ENCODE assay signal across 1 cellular context in the genomic region with DNA sequence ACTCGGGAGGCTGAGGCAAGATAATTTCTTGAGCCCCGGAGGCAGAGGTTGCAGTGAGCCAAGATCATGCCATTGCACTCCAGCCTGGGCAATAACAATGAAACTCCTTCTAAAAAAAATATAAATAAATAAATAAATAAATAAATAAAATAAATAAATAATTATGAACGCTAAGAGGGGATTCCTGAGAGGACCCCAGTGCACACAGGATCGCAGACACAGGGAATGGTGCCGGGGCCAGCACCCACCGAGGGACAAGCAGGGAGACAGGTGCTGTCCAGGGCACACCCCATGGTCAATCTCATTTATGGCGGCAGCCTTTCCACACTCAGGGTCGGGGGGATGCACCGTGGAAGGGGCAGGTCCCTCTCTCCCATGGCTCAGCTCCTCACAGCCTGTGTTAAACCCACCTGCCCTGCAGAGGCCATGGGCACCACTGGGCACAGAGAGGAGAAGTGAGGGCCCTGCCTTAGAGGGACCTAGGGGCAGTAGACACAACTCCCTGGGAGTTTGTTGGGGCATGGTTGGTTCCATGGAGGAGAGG.
TF ChIP-seq lines count a peak whose summit lies in the region.

No MANE protein-coding gene starts in this region.

TF ChIP-seq in HEK293, 187 proteins besides CTCF, POLR2A, EP300 and RAD21 (continued from another document):
- TF ChIP-seq, protein P1, sequence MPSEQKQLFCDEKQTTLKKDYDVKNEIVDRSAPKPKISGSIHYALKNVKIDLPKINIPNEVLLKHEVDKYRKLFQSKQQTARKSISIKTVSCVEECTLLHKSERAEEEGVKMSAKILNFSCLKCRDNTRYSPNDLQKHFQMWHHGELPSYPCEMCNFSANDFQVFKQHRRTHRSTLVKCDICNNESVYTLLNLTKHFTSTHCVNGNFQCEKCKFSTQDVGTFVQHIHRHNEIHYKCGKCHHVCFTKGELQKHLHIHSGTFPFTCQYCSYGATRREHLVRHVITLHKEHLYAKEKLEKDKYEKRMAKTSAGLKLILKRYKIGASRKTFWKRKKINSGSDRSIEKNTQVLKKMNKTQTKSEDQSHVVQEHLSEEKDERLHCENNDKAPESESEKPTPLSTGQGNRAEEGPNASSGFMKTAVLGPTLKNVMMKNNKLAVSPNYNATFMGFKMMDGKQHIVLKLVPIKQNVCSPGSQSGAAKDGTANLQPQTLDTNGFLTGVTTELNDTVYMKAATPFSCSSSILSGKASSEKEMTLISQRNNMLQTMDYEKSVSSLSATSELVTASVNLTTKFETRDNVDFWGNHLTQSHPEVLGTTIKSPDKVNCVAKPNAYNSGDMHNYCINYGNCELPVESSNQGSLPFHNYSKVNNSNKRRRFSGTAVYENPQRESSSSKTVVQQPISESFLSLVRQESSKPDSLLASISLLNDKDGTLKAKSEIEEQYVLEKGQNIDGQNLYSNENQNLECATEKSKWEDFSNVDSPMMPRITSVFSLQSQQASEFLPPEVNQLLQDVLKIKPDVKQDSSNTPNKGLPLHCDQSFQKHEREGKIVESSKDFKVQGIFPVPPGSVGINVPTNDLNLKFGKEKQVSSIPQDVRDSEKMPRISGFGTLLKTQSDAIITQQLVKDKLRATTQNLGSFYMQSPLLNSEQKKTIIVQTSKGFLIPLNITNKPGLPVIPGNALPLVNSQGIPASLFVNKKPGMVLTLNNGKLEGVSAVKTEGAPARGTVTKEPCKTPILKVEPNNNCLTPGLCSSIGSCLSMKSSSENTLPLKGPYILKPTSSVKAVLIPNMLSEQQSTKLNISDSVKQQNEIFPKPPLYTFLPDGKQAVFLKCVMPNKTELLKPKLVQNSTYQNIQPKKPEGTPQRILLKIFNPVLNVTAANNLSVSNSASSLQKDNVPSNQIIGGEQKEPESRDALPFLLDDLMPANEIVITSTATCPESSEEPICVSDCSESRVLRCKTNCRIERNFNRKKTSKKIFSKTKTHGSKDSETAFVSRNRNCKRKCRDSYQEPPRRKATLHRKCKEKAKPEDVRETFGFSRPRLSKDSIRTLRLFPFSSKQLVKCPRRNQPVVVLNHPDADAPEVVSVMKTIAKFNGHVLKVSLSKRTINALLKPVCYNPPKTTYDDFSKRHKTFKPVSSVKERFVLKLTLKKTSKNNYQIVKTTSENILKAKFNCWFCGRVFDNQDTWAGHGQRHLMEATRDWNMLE (tag by site-specific recombination; conservative IDR thresholded peaks at IDR 0.05; ENCODE audit: low read depth), result peak; percentile 54; the same call in 1 of the 2 replicates
- peak; percentile 67; the same call in 1 of the 2 replicates for TF ChIP-seq ZNF394 (tag by site-specific recombination; IDR thresholded peaks at IDR 0.05; ENCODE audit: borderline replicate concordance)
